13 cellular contexts compared by ENCODE assay signal in genomic region chr18:76448262-76449109, GRCh38. TPM values are rescaled to one million over a fixed set of nuclear protein-coding genes. Genes with fewer than 3 reads are reported as not detected.
DNase-seq lines count a peak whose midpoint lies in the region; ATAC-seq, FAIRE-seq and TF ChIP-seq lines count a peak whose summit lies in the region.
"Had no signal": no experiment of that assay in that cellular context is flagged by ENCODE, and none has a peak within 500 bp of the region (broad histone marks: within the 10 kb centered on the region; RNA-seq: fewer than 3 reads in every experiment).

No MANE protein-coding gene starts in this region.

- H3K4me1 ChIP-seq in HepG2 (ENCODE audit: insufficient read depth, low read length) (peaks cover 39% of the 10 kb centered on the region), stomach (peaks cover 47 to 96% (median 74%) of the 10 kb centered on the region in 4 donors)

- intact Hi-C loops in HepG2 (cut with micrococcal nuclease; ENCODE audit: unreplicated experiment) (no loop called here), stomach (cut with DNase I; ENCODE audit: low total_unique reads) (no loop called here)

- H3K4me3 Mint-ChIP-seq in activated CD8-positive, alpha-beta memory T cell treated with anti-CD3 and anti-CD28 coated beads, Interleukin-2, amount 10 ng/mL, durations not matched to agents 7 days and 5 days = no peak overlapping the region

- no peak overlapping the region for H3K4me3 ChIP-seq in HepG2 (replicated peaks in 1 of 3; ENCODE audit: insufficient read depth in 1 of 3, low read depth in 2 of 3, low read length in 3 of 3)
- no peak overlapping the region for H3K4me3 ChIP-seq in stomach
- H3K4me3 ChIP-seq: right lobe of liver had no signal

- TF ChIP-seq EP300 in HepG2 (IDR thresholded peaks at IDR 0.05; ENCODE audit: low read depth in 2 of 2, low read length in 2 of 2) (no peak), HepG2 (CRISPR knock-in tag; IDR thresholded peaks at IDR 0.05; ENCODE audit: borderline replicate concordance) (no peak), stomach (IDR thresholded peaks at IDR 0.05) (no peak)

- in situ Hi-C loops in KBM-7 (cut with MboI; ENCODE audit: low pct_unique_long_range_greater_than_20kb, low sequenced_read_pairs) (no loop called here), HepG2 (cut with HindIII; ENCODE audit: extremely low pct_ligation_motif_present, low pct_unique_long_range_greater_than_20kb) (no loop called here)

- no peak overlapping the region for H2AFZ ChIP-seq in HepG2 (ENCODE audit: low read length)

- CTCF ChIA-PET in activated CD8-positive, alpha-beta memory T cell treated with anti-CD3 and anti-CD28 coated beads, Interleukin-2, amount 10 ng/mL, durations not matched to agents 7 days and 5 days (lab: Charles Lee) = no interaction called here
- CTCF ChIA-PET in HepG2 (lab: Yijun Ruan, JAX; ENCODE audit: low intra/inter-chr PET ratio, low total read pairs) = no interaction called here

- H3K27ac ChIP-seq in HepG2 (ENCODE audit: extremely low read length, insufficient read depth, low read length) (no peak overlapping the region), stomach (peak overlapping the region in 4 of 5 donors; percentile 50 to 89 (median 87))
- H3K27ac ChIP-seq: right lobe of liver had no signal

- H3K27me3 Mint-ChIP-seq in activated CD8-positive, alpha-beta memory T cell treated with anti-CD3 and anti-CD28 coated beads, Interleukin-2, amount 10 ng/mL, durations not matched to agents 7 days and 5 days = peaks cover 40% of the 10 kb centered on the region

- H3K9me3 ChIP-seq in HepG2 (ENCODE audit: low read length) = no peaks in the 10 kb centered on the region
- no peaks in the 10 kb centered on the region for H3K9me3 ChIP-seq in stomach
- H3K9me3 ChIP-seq: right lobe of liver had no signal

- H3K4me1 Mint-ChIP-seq in activated CD8-positive, alpha-beta memory T cell treated with anti-CD3 and anti-CD28 coated beads, Interleukin-2, amount 10 ng/mL, durations not matched to agents 7 days and 5 days = peaks cover 11% of the 10 kb centered on the region

- H3K36me3 ChIP-seq in HepG2 (replicated peaks in 1 of 2; ENCODE audit: control insufficient read depth in 1 of 2, insufficient read depth in 2 of 2, low read length in 2 of 2) (peaks cover 8 to 18% of the 10 kb centered on the region in 2 experiments; a peak in 2 of 5 replicates), stomach (peaks cover 0 to 6% (median 0%) of the 10 kb centered on the region in 4 donors)
- H3K36me3 ChIP-seq: right lobe of liver had no signal

- TF ChIP-seq POLR2A in HepG2 (IDR thresholded peaks at IDR 0.05; ENCODE audit: insufficient read depth in 1 of 2, low read depth in 2 of 2, low read length in 2 of 2) (no peak), stomach (IDR thresholded peaks at IDR 0.05) (no peak), GM18505 (IDR thresholded peaks at IDR 0.05; ENCODE audit: borderline replicate concordance, extremely low read depth, insufficient read depth, insufficient read length) (no peak)

- no peak for ATAC-seq in activated CD8-positive, alpha-beta memory T cell treated with anti-CD3 and anti-CD28 coated beads, Interleukin-2, amount 10 ng/mL, durations not matched to agents 7 days and 5 days
- ATAC-seq in HepG2 (no peak; the same call in 2 of the 3 replicates), GM18505 (IDR thresholded peaks at IDR 0.05; ENCODE audit: unreplicated experiment) (no peak), omental fat pad (ENCODE audit: low FRiP score) (no peak)

- H3K27me3 ChIP-seq in HepG2 (ENCODE audit: control insufficient read depth in 1 of 2, insufficient read depth in 2 of 2, low read length in 2 of 2) (no peaks in the 10 kb centered on the region), stomach (no peaks in the 10 kb centered on the region)
- H3K27me3 ChIP-seq: right lobe of liver had no signal

- 98% methylated on average over 16 of the region's 16 CpGs for WGBS in HepG2 (ENCODE audit: low lambda C conversion rate)
- WGBS in stomach, 5 donors = 68 to 76% (median 74%) methylated on average over 16 of the region's 16 CpGs

- H3K79me2 ChIP-seq in HepG2 (ENCODE audit: insufficient read depth, low read length) = peaks cover 96% of the 10 kb centered on the region

- H3K27ac Mint-ChIP-seq in activated CD8-positive, alpha-beta memory T cell treated with anti-CD3 and anti-CD28 coated beads, Interleukin-2, amount 10 ng/mL, durations not matched to agents 7 days and 5 days = no peak overlapping the region

- H3K9ac ChIP-seq in HepG2 (ENCODE audit: insufficient read depth, low read depth, low read length) = no peak overlapping the region

- no TSS peak for BruUV-seq in HepG2 (replicated peaks; lab: Mats Ljungman, UMichigan)

- H4K20me1 ChIP-seq in HepG2 (ENCODE audit: insufficient read depth, low read length) = peaks cover 90% of the 10 kb centered on the region

- POLR2A ChIA-PET in HepG2 (lab: Yijun Ruan, JAX) = no interaction called here

- no peak for TF ChIP-seq RAD21 in HepG2 (CRISPR knock-in tag; IDR thresholded peaks at IDR 0.05)

- no peaks in the 10 kb centered on the region for H3K9me3 Mint-ChIP-seq in activated CD8-positive, alpha-beta memory T cell treated with anti-CD3 and anti-CD28 coated beads, Interleukin-2, amount 10 ng/mL, durations not matched to agents 7 days and 5 days (ENCODE audit: low read depth)

- no peak overlapping the region for H3K4me2 ChIP-seq in HepG2 (ENCODE audit: low read depth, low read length)

- FAIRE-seq in HepG2 (lab: Jason Lieb, UNC) (no peak), GM19239 (lab: Jason Lieb, UNC) (no peak)
- FAIRE-seq: TTC549 had no signal

- H3K36me3 Mint-ChIP-seq in activated CD8-positive, alpha-beta memory T cell treated with anti-CD3 and anti-CD28 coated beads, Interleukin-2, amount 10 ng/mL, durations not matched to agents 7 days and 5 days = peaks cover 2% of the 10 kb centered on the region

- DNase-seq in KBM-7 (peak; percentile 23), HepG2 (ENCODE audit: low spot score) (no peak), stomach (no peak), omental fat pad (ENCODE audit: low spot score) (no peak), GM19239 (ENCODE audit: insufficient read length, low spot score) (no peak)
- peak; percentile 8 for DNase-seq in activated CD8-positive, alpha-beta memory T cell treated with anti-CD3 and anti-CD28 coated beads, Interleukin-2, amount 10 ng/mL, durations not matched to agents 7 days and 5 days
- DNase-seq: activated gamma-delta T cell; DMS79; effector CD8-positive, alpha-beta T cell; NCI-H1105 treated with DMSO at 0.1 percent for 48 hours; right lobe of liver had no signal

- no peak for TF ChIP-seq CTCF in HepG2 (CRISPR knock-in tag; IDR thresholded peaks at IDR 0.05)
- TF ChIP-seq CTCF in stomach (IDR thresholded peaks at IDR 0.05) = no peak
- no peak for TF ChIP-seq CTCF in omental fat pad (IDR thresholded peaks at IDR 0.05)

TF ChIP-seq in HepG2, 621 proteins besides CTCF, POLR2A, EP300 and RAD21:
- TF ChIP-seq ZBTB33 (CRISPR knock-in tag; IDR thresholded peaks at IDR 0.05) (0 out of 2 replicates have a peak, but pooled peaks have one; percentile 25), ZNF354B (CRISPR knock-in tag; IDR thresholded peaks at IDR 0.05) (no peak), TBP (CRISPR knock-in tag; IDR thresholded peaks at IDR 0.05) (no peak), ZNF619 (CRISPR knock-in tag; IDR thresholded peaks at IDR 0.05) (no peak)

RNA-seq across cellular contexts. Expression of gene ZNF516, which starts 46.6 kb away (rescaled TPM):
- total RNA-seq in activated CD8-positive, alpha-beta memory T cell treated with anti-CD3 and anti-CD28 coated beads, Interleukin-2, amount 10 ng/mL, durations not matched to agents 7 days and 5 days = 1 to 10 TPM; 1.5 to 2.0 TPM
- total RNA-seq in HepG2 (2016; rRNA removed; fragmentation: Illumina TruSeq; extraction: Trizol) (13.7 and 18.7 TPM in 2 replicates), stomach (10 to 100 TPM; 12.8 to 25.9 (median 17.0) TPM), omental fat pad (10 to 100 TPM; 11.2 to 27.7 (median 16.6) TPM)
- 8.6 and 8.9 TPM in 2 replicates for total RNA-seq in HepG2 (2016; cell fraction: cytosol; rRNA removed; fragmentation: Illumina TruSeq; extraction: Trizol; ENCODE audit: low read depth)
- 12.1 and 14.0 TPM in 2 replicates for total RNA-seq in HepG2 (2016; cell fraction: insoluble cytoplasmic fraction; rRNA removed; fragmentation: Illumina TruSeq; extraction: Trizol)
- 13.3 and 14.6 TPM in 2 replicates for total RNA-seq in HepG2 (2016; cell fraction: membrane; rRNA removed; fragmentation: Illumina TruSeq; extraction: Trizol)
- 22.7 and 24.6 TPM in 2 replicates for total RNA-seq in HepG2 (2016; cell fraction: nucleus; rRNA removed; fragmentation: Illumina TruSeq; extraction: Trizol)
- polyA plus RNA-seq in HepG2 (2011; rRNA removed) (15.9 and 16.6 TPM in 2 replicates), stomach (1 to 10 TPM; 2.3 to 6.9 (median 3.2) TPM)
- polyA plus RNA-seq in HepG2 (2011; cell fraction: cytosol; rRNA removed) = 7.7 and 8.0 TPM in 2 replicates
- polyA plus RNA-seq in HepG2 (2011; cell fraction: nucleus; rRNA removed) = 47.5 and 64.5 TPM in 2 replicates
- 17.9 and 19.5 TPM in 2 replicates for polyA plus RNA-seq in HepG2 (2012)
- 0.54 and 1.1 TPM in 2 replicates for polyA plus RNA-seq in HepG2 (2016; cell fraction: cytosol; fragmentation: Illumina TruSeq; extraction: Trizol; ENCODE audit: low read depth)
- 10.2 and 12.1 TPM in 2 replicates for polyA plus RNA-seq in HepG2 (2016; cell fraction: insoluble cytoplasmic fraction; fragmentation: Illumina TruSeq; extraction: Trizol; ENCODE audit: low read depth)
- 2.0 and 2.4 TPM in 2 replicates for polyA plus RNA-seq in HepG2 (2016; cell fraction: membrane; fragmentation: Illumina TruSeq; extraction: Trizol; ENCODE audit: low read depth)
- polyA plus RNA-seq in HepG2 (2016; cell fraction: nucleus; fragmentation: Illumina TruSeq; extraction: Trizol; ENCODE audit: insufficient read depth, low read depth) = 27.0 and 28.2 TPM in 2 replicates
- polyA minus RNA-seq in HepG2 (2011; rRNA and poly(A)+ RNA removed; ENCODE audit: low replicate concordance) = 0.23 and 36.8 TPM in 2 replicates
- polyA minus RNA-seq in HepG2 (2011; cell fraction: cytosol; rRNA and poly(A)+ RNA removed) = 18.4 and 18.5 TPM in 2 replicates
- 61.5 and 68.2 TPM in 2 replicates for polyA minus RNA-seq in HepG2 (2011; cell fraction: nucleus; rRNA and poly(A)+ RNA removed)

Comparison
In these comparisons a context has a peak if more than half of its experiments do, and no peak if none do; other contexts are left out.
1. DNase-seq: peak in KBM-7 (single experiment) and activated CD8-positive, alpha-beta memory T cell treated with anti-CD3 and anti-CD28 coated beads, Interleukin-2, amount 10 ng/mL, durations not matched to agents 7 days and 5 days (single experiment); none in HepG2 (single experiment), stomach (single experiment), omental fat pad (single experiment) and GM19239 (single experiment).